30 cellular contexts compared by ENCODE assay signal in the genomic region with DNA sequence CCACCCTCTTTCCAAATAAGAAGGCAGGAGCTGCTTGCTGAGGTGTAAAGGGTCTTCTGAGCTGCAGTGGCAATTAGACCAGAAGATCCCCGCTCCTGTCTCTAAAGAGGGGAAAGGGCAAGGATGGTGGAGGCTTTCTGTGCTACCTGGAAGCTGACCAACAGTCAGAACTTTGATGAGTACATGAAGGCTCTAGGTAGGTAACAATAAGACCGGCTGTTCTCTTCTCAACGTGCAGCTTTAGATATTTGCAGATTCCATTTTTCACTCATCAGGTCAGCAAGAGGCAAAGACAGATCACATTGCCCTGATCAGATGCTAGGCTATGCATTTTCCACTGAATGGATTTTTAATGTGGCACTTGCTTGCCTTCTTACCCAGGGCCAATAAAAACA. TPM values are rescaled to one million over a fixed set of nuclear protein-coding genes. Genes with fewer than 3 reads are reported as not detected.
DNase-seq lines count a peak whose midpoint lies in the region; FAIRE-seq and TF ChIP-seq lines count a peak whose summit lies in the region.
"Had no signal": no experiment of that assay in that cellular context is flagged by ENCODE, and none has a peak within 500 bp of the region (broad histone marks: within the 10 kb centered on the region; RNA-seq: fewer than 3 reads in every experiment).

Gene FABP7, plus strand, starts transcription at position 45 of the 395 bp plus-strand sequence. Its CDS starts 79 bp downstream, at position 124.

- H3K9ac ChIP-seq in HUES64 (ENCODE audit: low read depth, low read length) (no peak within 1 kb of the TSS; the same call in 1 of the 2 replicates), astrocyte (ENCODE audit: low read length) (peak within 1 kb of the TSS; percentile 16), iPS-15b (ENCODE audit: low read depth, low read length) (no peak within 1 kb of the TSS), neuronal stem cell (ENCODE audit: low read depth, low read length, poor library complexity) (no peak within 1 kb of the TSS)

- H3K27ac Mint-ChIP-seq in astrocyte (ENCODE audit: unreplicated experiment): no peak within 1 kb of the TSS
- H3K27ac Mint-ChIP-seq: activated naive CD4-positive, alpha-beta T cell treated with anti-CD3 and anti-CD28 coated beads for 36 hours; mesothelial cell of epicardium; natural killer cell; stimulated activated effector memory CD8-positive, alpha-beta T cell treated with anti-CD3 and anti-CD28 coated beads, Interleukin-12 subunit alpha, Interleukin-12 subunit beta, amount 100 ng/mL, for 72 hours had no signal

- H2BK12ac ChIP-seq in neuronal stem cell (ENCODE audit: low read length): no peak within 1 kb of the TSS

- H3K27ac ChIP-seq in HUES64 (ENCODE audit: low read depth, low read length): peak within 1 kb of the TSS; percentile 16; the same call in 1 of the 2 replicates
- H3K27ac ChIP-seq in astrocyte (ENCODE audit: low read depth, low read length): no peak within 1 kb of the TSS
- peak within 1 kb of the TSS; percentile 93 for H3K27ac ChIP-seq in neuronal stem cell (replicated peaks; ENCODE audit: low read length)
- H3K27ac ChIP-seq: esophagus squamous epithelium, prostate gland had no signal

- H3K23ac ChIP-seq in neuronal stem cell (ENCODE audit: low read depth, low read length, poor library complexity): no peak within 1 kb of the TSS

- H2BK15ac ChIP-seq in neuronal stem cell (ENCODE audit: low read length): no peak within 1 kb of the TSS

- no peaks in the 10 kb centered on the region for H3K79me2 ChIP-seq in astrocyte (ENCODE audit: insufficient read depth, low read length)

- no peak within 1 kb of the TSS for H4K8ac ChIP-seq in neuronal stem cell (ENCODE audit: low read depth, low read length)

- no peaks in the 10 kb centered on the region for H3K79me1 ChIP-seq in neuronal stem cell (ENCODE audit: low read depth, low read length)

- peak within 1 kb of the TSS; percentile 40 for H2BK5ac ChIP-seq in neuronal stem cell (ENCODE audit: low read length)

- H4K20me1 ChIP-seq in astrocyte (ENCODE audit: insufficient read depth, low read length): no peaks in the 10 kb centered on the region

- H3K4me3 Mint-ChIP-seq in astrocyte (ENCODE audit: unreplicated experiment): peak within 1 kb of the TSS; percentile 66
- H3K4me3 Mint-ChIP-seq: activated naive CD4-positive, alpha-beta T cell treated with anti-CD3 and anti-CD28 coated beads for 36 hours; central memory CD8-positive, alpha-beta T cell; mesothelial cell of epicardium; natural killer cell; stimulated activated effector memory CD8-positive, alpha-beta T cell treated with anti-CD3 and anti-CD28 coated beads, Interleukin-12 subunit alpha, Interleukin-12 subunit beta, amount 100 ng/mL, for 72 hours had no signal

- H3K4me2 ChIP-seq in astrocyte (ENCODE audit: low read length): peak within 1 kb of the TSS; percentile 71
- H3K4me2 ChIP-seq in neuronal stem cell (ENCODE audit: insufficient read depth, low read length, poor library complexity, severe bottlenecking): peak within 1 kb of the TSS; percentile 70

- H3K14ac ChIP-seq in neuronal stem cell (ENCODE audit: low read length): no peak within 1 kb of the TSS

- H3K4me1 Mint-ChIP-seq in astrocyte (ENCODE audit: low read depth, unreplicated experiment): peaks cover 8% of the 10 kb centered on the region
- H3K4me1 Mint-ChIP-seq: CD14-positive monocyte; central memory CD8-positive, alpha-beta T cell; natural killer cell; stimulated activated effector memory CD8-positive, alpha-beta T cell treated with anti-CD3 and anti-CD28 coated beads, Interleukin-12 subunit alpha, Interleukin-12 subunit beta, amount 100 ng/mL, for 72 hours had no signal

- H2AFZ ChIP-seq in astrocyte (ENCODE audit: low read depth, low read length): peak within 1 kb of the TSS; percentile 68
- peak within 1 kb of the TSS; percentile 78 for H2AFZ ChIP-seq in neuronal stem cell (ENCODE audit: low read length)

- H3K36me3 ChIP-seq in HUES64 (ENCODE audit: insufficient read depth, low read length) (no peaks in the 10 kb centered on the region), astrocyte (ENCODE audit: insufficient read depth, low read length) (no peaks in the 10 kb centered on the region), iPS-15b (ENCODE audit: control insufficient read depth, insufficient read depth, low read length) (no peaks in the 10 kb centered on the region), neuronal stem cell (replicated peaks in 1 of 2; ENCODE audit: control insufficient read depth in 2 of 2, insufficient read depth in 2 of 2, low read length in 2 of 2) (no peaks in the 10 kb centered on the region)
- H3K36me3 ChIP-seq: esophagus squamous epithelium, prostate gland had no signal

- H3K4me3 ChIP-seq in HUES64 (ENCODE audit: low read length): peak within 1 kb of the TSS; percentile 22
- H3K4me3 ChIP-seq in astrocyte (ENCODE audit: insufficient read depth, low read depth, low read length): peak within 1 kb of the TSS; percentile 13
- H3K4me3 ChIP-seq in iPS-15b (ENCODE audit: low read depth, low read length): peak within 1 kb of the TSS; percentile 30
- peak within 1 kb of the TSS; percentile 43 to 81 for H3K4me3 ChIP-seq in neuronal stem cell (ENCODE audit: low read length in 2 of 2)
- H3K4me3 ChIP-seq: esophagus squamous epithelium, K562, prostate gland had no signal

- DNase-seq in astrocyte (ENCODE audit: low read depth) (no peak), neuronal stem cell (ENCODE audit: low spot score) (no peak), DMS79 treated with DMSO at 0.1 percent for 48 hours (lab: John Stamatoyannopoulos, UW) (no peak), kidney tubule cell (ENCODE audit: low spot score) (no peak), C1 segment of cervical spinal cord (lab: John Stamatoyannopoulos, UW) (no peak), NCI-H526 (lab: John Stamatoyannopoulos, UW) (no peak)
- DNase-seq: activated CD4-positive, alpha-beta T cell treated with anti-CD3 and anti-CD28 coated beads for 1 hour; activated naive CD4-positive, alpha-beta T cell treated with anti-CD3 and anti-CD28 coated beads for 36 hours; activated T-cell treated with anti-CD3 and anti-CD28 coated beads, Interleukin-2, amount 50 U/mL, for 48 hours; amniotic stem cell; effector memory CD4-positive, alpha-beta T cell; EL; esophagus squamous epithelium; natural killer cell; NCI-H1694; NCI-H82; OCI-M1; stimulated activated CD4-positive, alpha-beta T cell treated with anti-CD3 and anti-CD28 coated beads, Interleukin-1b, Interleukin-23, amount 100 ng/mL, for 48 hours; SW 1271 had no signal

- no peak for TF ChIP-seq CTCF in astrocyte (IDR thresholded peaks at IDR 0.05; ENCODE audit: insufficient read depth, low read depth, low read length)

- H2BK120ac ChIP-seq in neuronal stem cell (ENCODE audit: low read depth, low read length): no peak within 1 kb of the TSS

- WGBS in HUES64: 60% methylated on average over 3 of the region's 3 CpGs
- WGBS in neuronal stem cell (ENCODE audit: extremely low coverage in 2 of 2, insufficient read length in 2 of 2, insufficient replicate concordance in 1 of 2), 2 donors: no CpG with 5 or more reads among the region's 3 CpGs

- no peak within 1 kb of the TSS for H3K18ac ChIP-seq in neuronal stem cell (ENCODE audit: low read length)

- no peaks in the 10 kb centered on the region for H3K27me3 ChIP-seq in HUES64 (ENCODE audit: insufficient read depth, low read length)
- H3K27me3 ChIP-seq in astrocyte (ENCODE audit: insufficient read depth, low read length): no peaks in the 10 kb centered on the region
- peaks cover 8% of the 10 kb centered on the region for H3K27me3 ChIP-seq in iPS-15b (ENCODE audit: control insufficient read depth, insufficient read depth, low read length)
- H3K27me3 ChIP-seq in neuronal stem cell (ENCODE audit: control insufficient read depth in 3 of 3, insufficient read depth in 3 of 3, low read depth in 1 of 3, low read length in 3 of 3): no peaks in the 10 kb centered on the region

- no peak within 1 kb of the TSS for H3K4ac ChIP-seq in neuronal stem cell (ENCODE audit: low read length)

- H3K36me3 Mint-ChIP-seq in astrocyte (ENCODE audit: low read depth, unreplicated experiment): no peaks in the 10 kb centered on the region
- H3K36me3 Mint-ChIP-seq: CD14-positive monocyte; mesothelial cell of epicardium; stimulated activated effector memory CD8-positive, alpha-beta T cell treated with anti-CD3 and anti-CD28 coated beads, Interleukin-12 subunit alpha, Interleukin-12 subunit beta, amount 100 ng/mL, for 72 hours had no signal

- H2AK5ac ChIP-seq in neuronal stem cell (ENCODE audit: low read depth, low read length): no peak within 1 kb of the TSS

- H3K9me3 Mint-ChIP-seq in astrocyte (ENCODE audit: unreplicated experiment): no peaks in the 10 kb centered on the region
- H3K9me3 Mint-ChIP-seq: activated naive CD4-positive, alpha-beta T cell treated with anti-CD3 and anti-CD28 coated beads for 36 hours; natural killer cell had no signal

- FAIRE-seq in astrocyte (lab: Jason Lieb, UNC): no peak
- FAIRE-seq: K562 had no signal

- peaks cover 27% of the 10 kb centered on the region for H3K4me1 ChIP-seq in HUES64 (ENCODE audit: insufficient read depth, low read length)
- no peaks in the 10 kb centered on the region for H3K4me1 ChIP-seq in astrocyte (ENCODE audit: insufficient read depth, low read length)
- H3K4me1 ChIP-seq in iPS-15b (ENCODE audit: control insufficient read depth, insufficient read depth, low read length): peaks cover 17% of the 10 kb centered on the region
- peaks cover 5 to 6% of the 10 kb centered on the region in 2 donors for H3K4me1 ChIP-seq in neuronal stem cell (ENCODE audit: control insufficient read depth in 2 of 2, insufficient read depth in 1 of 2, low read depth in 1 of 2, low read length in 2 of 2)
- H3K4me1 ChIP-seq: esophagus squamous epithelium, prostate gland had no signal

- H3K9me3 ChIP-seq in HUES64 (ENCODE audit: insufficient read depth, low read depth, low read length) (no peaks in the 10 kb centered on the region), astrocyte (ENCODE audit: insufficient read depth, low read depth, low read length) (no peaks in the 10 kb centered on the region), iPS-15b (ENCODE audit: control insufficient read depth, insufficient read depth, low read length) (no peaks in the 10 kb centered on the region), neuronal stem cell (replicated peaks in 1 of 2; ENCODE audit: control insufficient read depth in 2 of 2, insufficient read depth in 1 of 2, low read depth in 1 of 2, low read length in 2 of 2) (peaks cover 0 to 2% of the 10 kb centered on the region in 2 donors)
- H3K9me3 ChIP-seq: esophagus squamous epithelium, prostate gland had no signal

- no peak within 1 kb of the TSS for H4K91ac ChIP-seq in neuronal stem cell (ENCODE audit: low read depth, low read length, poor library complexity)

- H3K27me3 Mint-ChIP-seq in astrocyte (ENCODE audit: low read depth, unreplicated experiment): no peaks in the 10 kb centered on the region

RNA-seq across cellular contexts. Expression of gene FABP7, which starts in this region (rescaled TPM):
- polyA plus RNA-seq in HUES64 (2013, experiment 1 of 2): 32.2 TPM
- polyA plus RNA-seq in HUES64 (2013, experiment 2 of 2): 43.0 TPM
- 0.43 and 1.1 TPM in 2 replicates for total RNA-seq in astrocyte
- polyA plus RNA-seq in neuronal stem cell (2013, experiment 1 of 2): 373 TPM
- polyA plus RNA-seq in neuronal stem cell (2013, experiment 2 of 2): 373 TPM
- total RNA-seq: activated CD8-positive, alpha-beta memory T cell treated with anti-CD3 and anti-CD28 coated beads for 36 hours; activated naive CD4-positive, alpha-beta T cell treated with anti-CD3 and anti-CD28 coated beads for 36 hours; esophagus squamous epithelium; K562; natural killer cell; prostate gland; Right ventricle myocardium inferior; skeletal muscle tissue had no signal
- polyA plus RNA-seq: CD14-positive monocyte had no signal
